In genomic region chr22:26432619-26433311, GRCh38 we compare ENCODE assay signal across 1 cellular context.
A peak's percentile ranks its signal among the peaks of the same experiment; 100 is the strongest.
TF ChIP-seq lines count a peak whose summit lies in the region.

No MANE protein-coding gene starts in this region.

TF ChIP-seq in HepG2, 621 proteins besides CTCF, POLR2A, EP300 and RAD21:
- TF ChIP-seq ZNF629 (CRISPR knock-in tag; conservative IDR thresholded peaks at IDR 0.05) = peak; percentile 77
- TF ChIP-seq YY1 (IDR thresholded peaks at IDR 0.05; ENCODE audit: insufficient read depth, insufficient replicate concordance, low read depth, low read length) = no peak
